Comparison of ENCODE assay signal across 11 cellular contexts in the genomic region with DNA sequence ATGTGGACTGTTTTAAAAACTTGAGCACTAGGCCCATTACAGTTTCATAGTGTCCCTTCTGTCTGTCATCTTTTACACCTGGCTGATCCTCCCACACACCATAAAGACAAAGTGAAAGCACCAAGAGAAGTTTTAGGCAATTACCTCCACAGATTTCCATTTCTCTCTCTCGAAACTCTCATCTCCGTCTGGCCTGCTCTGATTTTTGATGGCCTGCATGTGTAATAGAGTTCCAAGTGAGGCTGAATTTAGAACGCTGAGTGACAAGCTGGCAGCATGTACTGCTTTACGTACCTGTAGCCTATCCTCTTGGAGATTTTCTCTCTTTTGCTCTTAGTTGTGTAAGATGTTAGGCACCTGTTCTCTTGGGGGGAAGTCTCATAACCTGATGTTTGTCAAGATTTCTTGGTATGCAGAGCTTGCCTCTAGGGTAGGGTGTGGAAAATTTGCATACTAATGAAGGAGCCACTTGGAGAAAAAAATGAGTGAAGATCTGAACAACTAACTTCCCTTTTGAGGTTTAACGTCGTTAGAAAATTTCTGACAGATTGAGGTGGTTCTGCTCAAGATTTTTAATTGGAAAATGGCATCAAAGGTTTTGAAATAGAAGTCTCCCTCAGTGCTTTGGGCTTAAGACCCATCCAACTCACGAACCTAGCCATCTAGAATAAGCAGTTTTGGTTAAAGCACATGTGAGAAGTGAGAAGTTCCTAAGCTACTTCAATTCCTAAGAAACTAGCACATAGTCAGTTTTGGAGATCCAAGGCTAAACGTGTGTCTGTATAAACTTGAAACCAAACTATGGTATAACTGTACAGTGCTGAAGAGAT. TPM values are rescaled to one million over a fixed set of nuclear protein-coding genes. Genes with fewer than 3 reads are reported as not detected.
A peak's percentile ranks its signal among the peaks of the same experiment; 100 is the strongest.
DNase-seq lines count a peak whose midpoint lies in the region; ATAC-seq and TF ChIP-seq lines count a peak whose summit lies in the region.
"Had no signal": no experiment of that assay in that cellular context is flagged by ENCODE, and none has a peak within 500 bp of the region (broad histone marks: within the 10 kb centered on the region; RNA-seq: fewer than 3 reads in every experiment).

No MANE protein-coding gene starts in this region.

- no peaks in the 10 kb centered on the region for H3K27me3 Mint-ChIP-seq in central memory CD8-positive, alpha-beta T cell

- intact Hi-C loops in transverse colon (cut with DNase I; ENCODE audit: low total_unique reads) = no loop called here
- intact Hi-C loops in colonic mucosa (cut with DNase I) = no loop called here

- peak overlapping the region; percentile 13 for H3K4me3 Mint-ChIP-seq in central memory CD8-positive, alpha-beta T cell

- H3K27me3 ChIP-seq in transverse colon = no peaks in the 10 kb centered on the region
- H3K27me3 ChIP-seq in colonic mucosa = no peaks in the 10 kb centered on the region
- H3K27me3 ChIP-seq: suprapubic skin had no signal

- H3K36me3 ChIP-seq in transverse colon (no peaks in the 10 kb centered on the region), colonic mucosa (no peaks in the 10 kb centered on the region)
- H3K36me3 ChIP-seq: suprapubic skin had no signal

- H3K9me3 ChIP-seq in transverse colon (no peaks in the 10 kb centered on the region), colonic mucosa (no peaks in the 10 kb centered on the region)
- H3K9me3 ChIP-seq: suprapubic skin had no signal

- in situ Hi-C loops in transverse colon (cut with MboI; ENCODE audit: low pct_ligation_motif_present in 1 of 4, low pct_unique_long_range_greater_than_20kb in 1 of 4, low sequenced_read_pairs in 3 of 4) = no loop called here

- TF ChIP-seq EP300 in transverse colon (IDR thresholded peaks at IDR 0.05; ENCODE audit: low read depth) = no peak

- DNase-seq in central memory CD8-positive, alpha-beta T cell (ENCODE audit: low spot score in 2 of 2) = no peak
- DNase-seq in transverse colon (no peak), colonic mucosa (no peak)
- DNase-seq in stimulated activated CD4-positive, alpha-beta T cell treated with anti-CD3 and anti-CD28 coated beads, Interleukin-2, amount 100 ng/mL, for 24 hours = no peak
- DNase-seq in activated naive CD4-positive, alpha-beta T cell treated with anti-CD3 and anti-CD28 coated beads, Interleukin-2, amount 50 U/mL, for 16 hours = no peak
- DNase-seq: T1000 had no signal

- no peaks in the 10 kb centered on the region for H3K4me1 ChIP-seq in transverse colon
- H3K4me1 ChIP-seq in colonic mucosa = no peaks in the 10 kb centered on the region
- H3K4me1 ChIP-seq: suprapubic skin had no signal

- TF ChIP-seq CTCF in transverse colon (IDR thresholded peaks at IDR 0.05) = no peak
- no peak for TF ChIP-seq CTCF in colonic mucosa (IDR thresholded peaks at IDR 0.05)

- H3K4me1 Mint-ChIP-seq in central memory CD8-positive, alpha-beta T cell = no peaks in the 10 kb centered on the region

- no peak overlapping the region for H3K9ac ChIP-seq in colonic mucosa (ENCODE audit: low read depth in 2 of 2, low read length in 2 of 2)

- H3K27ac ChIP-seq in transverse colon (no peak overlapping the region), colonic mucosa (no peak overlapping the region)
- H3K27ac ChIP-seq: suprapubic skin had no signal

- peaks cover 6% of the 10 kb centered on the region for H3K9me3 Mint-ChIP-seq in central memory CD8-positive, alpha-beta T cell

- no peak overlapping the region for H3K27ac Mint-ChIP-seq in central memory CD8-positive, alpha-beta T cell (ENCODE audit: low read depth)

- no peak overlapping the region for H3K4me3 ChIP-seq in transverse colon
- H3K4me3 ChIP-seq in colonic mucosa = no peak overlapping the region
- H3K4me3 ChIP-seq: suprapubic skin had no signal

- 73 to 77% methylated on average over 6 to 8 of the region's 8 CpGs for WGBS in transverse colon (ENCODE audit: low coverage in 1 of 2), 2 donors

- no peak for TF ChIP-seq POLR2A in transverse colon (IDR thresholded peaks at IDR 0.05)

- ATAC-seq in GM18520 (IDR thresholded peaks at IDR 0.05; ENCODE audit: unreplicated experiment) (peak; percentile 72), GM21576 (IDR thresholded peaks at IDR 0.05; ENCODE audit: unreplicated experiment) (peak; percentile 85), HG03558 (IDR thresholded peaks at IDR 0.05; ENCODE audit: extremely low read depth, unreplicated experiment) (peak; percentile 58)
- ATAC-seq in central memory CD8-positive, alpha-beta T cell (replicated peaks; ENCODE audit: extremely low read depth, poor library complexity, severe bottlenecking) = no peak
- ATAC-seq: HCT116 had no signal

- no peaks in the 10 kb centered on the region for H3K36me3 Mint-ChIP-seq in central memory CD8-positive, alpha-beta T cell (ENCODE audit: insufficient read depth)

RNA-seq across cellular contexts. Expression of gene RAP1GDS1, which starts 57.6 kb away (rescaled TPM):
- total RNA-seq in transverse colon = 10 to 100 TPM in 3 of 4 donors, 1 to 10 TPM in 1; 6.7 to 44.3 (median 34.2) TPM
- 10 to 100 TPM; 38.4 to 42.3 TPM for total RNA-seq in colonic mucosa
